Comparison of ENCODE assay signal across 8 cellular contexts in genomic region chr14:105490318-105490571, GRCh38. TPM values are rescaled to one million over a fixed set of nuclear protein-coding genes. Genes with fewer than 3 reads are reported as not detected.
DNase-seq lines count a peak whose midpoint lies in the region; ATAC-seq, FAIRE-seq and TF ChIP-seq lines count a peak whose summit lies in the region.

No MANE protein-coding gene starts in this region.

- DNase-seq in memory B cell (ENCODE audit: low spot score in 2 of 2) = no peak
- DNase-seq in NCI-H146 treated with DMSO at 0.1 percent for 48 hours (lab: John Stamatoyannopoulos, UW; ENCODE audit: unreplicated experiment) = no peak
- no peak for DNase-seq in frontal cortex (ENCODE audit: low spot score in 2 of 2)
- no peak for DNase-seq in epidermal melanocyte (ENCODE audit: insufficient read length, low spot score)
- no peak for DNase-seq in SW480 (ENCODE audit: low spot score)

- H3K4me1 Mint-ChIP-seq in brain (peaks cover 20% of the 10 kb centered on the region), memory B cell (peaks cover 21% of the 10 kb centered on the region)

- no peak for FAIRE-seq in frontal cortex (lab: Jason Lieb, UNC)

- ATAC-seq in GM19397 (IDR thresholded peaks at IDR 0.05; ENCODE audit: unreplicated experiment) (peak; percentile 3), HG03280 (IDR thresholded peaks at IDR 0.05; ENCODE audit: unreplicated experiment) (peak; percentile 0), memory B cell (ENCODE audit: low read depth) (peak; percentile 1)

- peaks cover 0 to 7% (median 0%) of the 10 kb centered on the region in 5 experiments for H3K9me3 Mint-ChIP-seq in brain
- no peaks in the 10 kb centered on the region for H3K9me3 Mint-ChIP-seq in memory B cell

- H3K27ac Mint-ChIP-seq in brain (peak overlapping the region in 2 of 5 experiments; percentile 92 to 96), memory B cell (peak overlapping the region; percentile 99)

- no peak for TF ChIP-seq CTCF in brain (conservative IDR thresholded peaks at IDR 0.05)

- H3K4me3 Mint-ChIP-seq in brain (peak overlapping the region; percentile 82 to 89 (median 86)), memory B cell (peak overlapping the region; percentile 86)

- no peaks in the 10 kb centered on the region for H3K36me3 Mint-ChIP-seq in brain
- peaks cover 1% of the 10 kb centered on the region for H3K36me3 Mint-ChIP-seq in memory B cell

- peaks cover 43% of the 10 kb centered on the region for H3K27me3 Mint-ChIP-seq in brain
- no peaks in the 10 kb centered on the region for H3K27me3 Mint-ChIP-seq in memory B cell

RNA-seq across cellular contexts. Expression of gene TEDC1, which starts 0.8 kb away (rescaled TPM):
- 34.4 TPM for polyA plus RNA-seq in brain (ENCODE audit: insufficient read depth, low read depth, low replicate concordance)
- 5.7 TPM for total RNA-seq in frontal cortex

RNA-seq across cellular contexts. Expression of gene CRIP1, which starts 3.6 kb away (rescaled TPM):
- 195 TPM for polyA plus RNA-seq in brain (ENCODE audit: insufficient read depth, low read depth, low replicate concordance)
- not detected for total RNA-seq in frontal cortex

RNA-seq across cellular contexts. Expression of gene CRIP2, which starts 15.6 kb away (rescaled TPM):
- 360 TPM for polyA plus RNA-seq in brain (ENCODE audit: insufficient read depth, low read depth, low replicate concordance)
- 88.0 TPM for total RNA-seq in frontal cortex

RNA-seq across cellular contexts. Expression of gene TMEM121, which starts 36.1 kb away (rescaled TPM):
- 5.4 TPM for polyA plus RNA-seq in brain (ENCODE audit: insufficient read depth, low read depth, low replicate concordance)
- 24.5 TPM for total RNA-seq in frontal cortex
